ENCODE assay signal across 18 cellular contexts in genomic region chr11:76256448-76256847, GRCh38. TPM values are rescaled to one million over a fixed set of nuclear protein-coding genes. Genes with fewer than 3 reads are reported as not detected.
"Had no signal": no experiment of that assay in that cellular context is flagged by ENCODE, and none has a peak within 500 bp of the region (broad histone marks: within the 10 kb centered on the region; RNA-seq: fewer than 3 reads in every experiment).

No MANE protein-coding gene starts in this region.

- H3K36me3 ChIP-seq: brain microvascular endothelial cell, neutrophil had no signal

- FAIRE-seq: TTC549 had no signal

- DNase-seq: activated naive CD4-positive, alpha-beta T cell; activated naive CD8-positive, alpha-beta T cell treated with anti-CD3 and anti-CD28 coated beads, Interleukin-2, amount 10 ng/mL, durations not matched to agents 7 days and 5 days; activated T-cell treated with anti-CD3 and anti-CD28 coated beads for 4 hours; anterior cingulate cortex; brain microvascular endothelial cell; effector CD4-positive, alpha-beta T cell; foreskin fibroblast; hypothalamus; left colon; mammary epithelial cell; naive B cell; stimulated activated CD4-positive, alpha-beta T cell treated with anti-CD3 and anti-CD28 coated beads, Interleukin-2, amount 100 ng/mL, for 48 hours had no signal

- ATAC-seq: left colon; stimulated activated memory B cell treated with anti-CD40 and anti-IgM and Interleukin-4, amounts not matched to agents 10 μg/mL and 1 μg/mL and 100 μg/mL, for 72 hours had no signal

- H3K4me3 ChIP-seq: coronary artery had no signal

- H3K27me3 ChIP-seq: neutrophil had no signal

- H3K27ac ChIP-seq: brain microvascular endothelial cell, coronary artery, neutrophil had no signal

- H3K9me3 ChIP-seq: neutrophil had no signal

RNA-seq across cellular contexts. Expression of gene WNT11, which starts 50.1 kb away (rescaled TPM):
- total RNA-seq: renal cortical epithelial cell; T-helper 2 cell treated with Interferon-gamma antibody and Interleukin-4, amounts not matched to agents 100 ng/mL and 5 ng/mL, for 36 hours had no signal
- polyA plus RNA-seq: mammary epithelial cell had no signal
